ENCODE assay signal across 8 cellular contexts in the genomic region with DNA sequence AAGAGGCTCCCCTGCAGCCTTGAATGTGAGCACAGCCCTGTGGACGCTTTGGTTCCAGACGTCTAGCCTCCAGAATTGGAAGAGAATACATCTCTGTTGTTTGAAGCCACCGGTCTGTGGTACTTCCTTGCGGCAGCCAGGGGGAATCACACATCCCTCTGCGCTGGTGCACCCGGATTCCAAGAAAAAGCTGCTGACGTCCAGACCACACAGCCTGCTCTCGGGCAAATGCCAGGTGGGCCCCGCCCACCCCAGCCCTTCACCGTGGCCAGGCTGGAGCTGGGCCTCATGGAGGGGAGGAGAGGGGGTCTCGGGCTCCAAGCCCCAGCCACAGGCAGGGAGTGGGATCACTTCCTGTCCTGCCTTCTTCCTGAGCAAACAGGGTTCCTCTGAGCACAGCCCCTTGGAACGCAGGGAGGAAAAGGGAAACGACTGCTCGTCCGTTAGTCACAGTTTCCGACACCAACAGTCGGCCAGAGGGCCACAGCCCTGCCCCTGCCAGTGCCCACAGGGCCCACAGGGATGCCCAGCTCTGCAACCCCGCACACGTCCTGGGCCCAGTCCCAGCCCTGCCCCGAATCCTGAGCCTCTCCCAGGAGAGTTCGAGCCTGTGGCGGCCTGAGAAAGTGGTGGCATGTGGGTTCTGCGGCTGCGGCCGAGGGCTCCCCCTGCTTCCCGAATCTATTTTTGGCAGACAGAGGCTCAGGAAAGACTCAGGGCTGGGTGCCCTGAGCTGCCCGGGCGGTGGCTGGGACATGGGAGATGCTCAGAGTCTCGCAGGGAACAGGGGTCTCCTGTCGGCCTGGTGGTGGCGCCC.
DNase-seq lines count a peak whose midpoint lies in the region; ATAC-seq and TF ChIP-seq lines count a peak whose summit lies in the region.

No MANE protein-coding gene starts in this region.

- peaks cover 0 to 82% (median 34%) of the 10 kb centered on the region in 4 donors for H3K4me1 ChIP-seq in tibial nerve

- no peaks in the 10 kb centered on the region for H3K27me3 ChIP-seq in MG63
- H3K27me3 ChIP-seq in tibial nerve, result no peaks in the 10 kb centered on the region

- TF ChIP-seq POLR2A in tibial nerve (IDR thresholded peaks at IDR 0.05), result no peak

- H3K36me3 ChIP-seq in MG63 (peaks cover 48% of the 10 kb centered on the region), tibial nerve (peaks cover 0 to 75% (median 0%) of the 10 kb centered on the region in 3 donors)

- peak; percentile 40 to 84 for TF ChIP-seq EP300 in tibial nerve (IDR thresholded peaks at IDR 0.05)

- TF ChIP-seq CTCF in tibial nerve (IDR thresholded peaks at IDR 0.05), result peak; percentile 38 to 82 (median 64)

- H3K27ac ChIP-seq in cingulate gyrus (ENCODE audit: low read depth, low read length), result peak overlapping the region; percentile 88
- H3K27ac ChIP-seq in tibial nerve, result peak overlapping the region; percentile 60 to 94 (median 82)

- DNase-seq in MG63 (peak; percentile 67), lung microvascular endothelial cell (ENCODE audit: low read depth in 2 of 2) (peak; percentile 80 to 95), tibial nerve (ENCODE audit: low spot score in 2 of 2) (peak in 1 of 2 donors; percentile 59), HUDEP-2 (lab: John Stamatoyannopoulos, UW; ENCODE audit: unreplicated experiment in 76 of 76) (no peak), NCI-H2196 treated with DMSO at 0.1 percent for 48 hours (lab: John Stamatoyannopoulos, UW; ENCODE audit: unreplicated experiment) (no peak)

- no peaks in the 10 kb centered on the region for H3K9me3 ChIP-seq in MG63
- no peaks in the 10 kb centered on the region for H3K9me3 ChIP-seq in tibial nerve

- 7 to 10% methylated on average over 9 to 19 of the region's 31 CpGs for WGBS in tibial nerve, 2 donors

- H3K4me3 ChIP-seq in MG63 (no peak overlapping the region), tibial nerve (no peak overlapping the region)

- no peak for ATAC-seq in GM21737 (IDR thresholded peaks at IDR 0.05; ENCODE audit: unreplicated experiment)
- no peak for ATAC-seq in GM18519 (IDR thresholded peaks at IDR 0.05; ENCODE audit: low FRiP score, unreplicated experiment)

Comparison
In these comparisons a context has a peak if more than half of its experiments do, and no peak if none do; other contexts are left out.
1. DNase-seq: peak in MG63 (single experiment) and lung microvascular endothelial cell (2 of 2); none in HUDEP-2 (0 of 76) and NCI-H2196 treated with DMSO at 0.1 percent for 48 hours (single experiment).